Comparison of ENCODE assay signal across 16 cellular contexts in the genomic region with DNA sequence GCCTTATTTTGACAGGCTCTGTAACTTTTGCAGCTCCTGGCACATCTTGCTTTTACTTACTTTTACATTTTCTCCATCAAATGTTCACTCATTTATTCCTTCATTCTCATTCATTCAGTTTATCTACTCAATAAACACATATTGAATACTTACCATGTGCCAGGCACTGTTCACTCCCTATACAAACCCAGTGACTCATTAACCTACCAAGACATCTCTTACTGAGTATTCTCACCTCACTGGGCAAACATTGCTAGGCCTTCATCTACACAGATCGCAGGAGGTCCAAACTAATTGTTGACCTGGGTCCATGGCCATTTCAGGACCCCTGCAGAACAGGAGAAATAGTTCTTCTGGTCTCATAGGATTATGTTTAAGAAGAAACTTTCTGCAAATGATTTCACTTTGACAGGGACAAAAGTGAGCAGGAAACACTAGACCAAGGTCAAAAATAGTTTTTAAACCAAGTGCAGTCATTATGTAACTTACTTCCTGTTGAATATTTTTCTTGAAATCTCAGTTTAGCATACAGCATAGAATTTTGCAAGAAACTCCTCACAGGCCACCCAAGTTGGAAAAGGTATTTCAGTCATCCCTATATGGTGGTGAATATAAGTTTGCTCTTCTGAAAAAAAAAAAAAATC. TPM values are rescaled to one million over a fixed set of nuclear protein-coding genes. Genes with fewer than 3 reads are reported as not detected.
DNase-seq lines count a peak whose midpoint lies in the region; ATAC-seq and TF ChIP-seq lines count a peak whose summit lies in the region.
"Had no signal": no experiment of that assay in that cellular context is flagged by ENCODE, and none has a peak within 500 bp of the region (broad histone marks: within the 10 kb centered on the region; RNA-seq: fewer than 3 reads in every experiment).

No MANE protein-coding gene starts in this region.

- intact Hi-C loops in gastrocnemius medialis (cut with DNase I; ENCODE audit: low total_unique reads): no loop called here

- H3K9me3 Mint-ChIP-seq in stimulated activated naive CD8-positive, alpha-beta T cell treated with anti-CD3 and anti-CD28 coated beads, Interleukin-15, amount 100 ng/mL, for 72 hours: no peaks in the 10 kb centered on the region
- H3K9me3 Mint-ChIP-seq: activated naive CD4-positive, alpha-beta T cell treated with anti-CD3 and anti-CD28 coated beads for 36 hours had no signal

- ATAC-seq in stimulated activated naive CD8-positive, alpha-beta T cell treated with anti-CD3 and anti-CD28 coated beads, Interleukin-15, amount 100 ng/mL, for 72 hours: peak; percentile 60
- ATAC-seq in stimulated activated naive CD8-positive, alpha-beta T cell treated with anti-CD3 and anti-CD28 coated beads, Interleukin-15, Interleukin-2, amounts not matched to agents 100 U/mL and 50 U/mL, for 24 hours: no peak
- ATAC-seq in HG02759 (IDR thresholded peaks at IDR 0.05; ENCODE audit: unreplicated experiment) (peak; percentile 63), T-helper 17 cell (no peak), gastrocnemius medialis (no peak)
- ATAC-seq: Panc1, upper lobe of right lung had no signal

- H3K4me3 ChIP-seq in brain microvascular endothelial cell (ENCODE audit: low read depth, low read length) (no peak overlapping the region), gastrocnemius medialis (no peak overlapping the region)
- H3K4me3 ChIP-seq: cardiac muscle cell, upper lobe of right lung had no signal

- in situ Hi-C loops in brain microvascular endothelial cell (cut with HindIII; ENCODE audit: low pct_ligation_motif_present, low sequenced_read_pairs) (no loop called here), gastrocnemius medialis (cut with MboI; ENCODE audit: low sequenced_read_pairs in 4 of 4) (no loop called here)

- DNase-seq in stimulated activated naive CD8-positive, alpha-beta T cell treated with anti-CD3 and anti-CD28 coated beads, Interleukin-15, amount 100 ng/mL, for 72 hours: no peak
- no peak for DNase-seq in stimulated activated naive CD8-positive, alpha-beta T cell treated with anti-CD3 and anti-CD28 coated beads, Interleukin-15, Interleukin-2, amounts not matched to agents 100 U/mL and 50 U/mL, for 24 hours
- DNase-seq in T-helper 17 cell: no peak
- no peak for DNase-seq in T1000 (lab: John Stamatoyannopoulos, UW)
- DNase-seq in brain microvascular endothelial cell: no peak
- no peak for DNase-seq in gastrocnemius medialis
- no peak for DNase-seq in AG08396 (ENCODE audit: low spot score)
- DNase-seq: activated naive CD4-positive, alpha-beta T cell treated with anti-CD3 and anti-CD28 coated beads for 36 hours; DND-41; islet precursor cell; NCI-H1105 treated with DMSO at 0.1 percent for 48 hours; NCI-H510A; upper lobe of right lung had no signal

- H3K36me3 Mint-ChIP-seq in T-helper 17 cell (ENCODE audit: low read depth): no peaks in the 10 kb centered on the region

- H3K36me3 ChIP-seq in brain microvascular endothelial cell (replicated peaks): no peaks in the 10 kb centered on the region
- H3K36me3 ChIP-seq in gastrocnemius medialis: no peaks in the 10 kb centered on the region
- H3K36me3 ChIP-seq: cardiac muscle cell, upper lobe of right lung had no signal

- H3K27ac Mint-ChIP-seq in stimulated activated naive CD8-positive, alpha-beta T cell treated with anti-CD3 and anti-CD28 coated beads, Interleukin-15, amount 100 ng/mL, for 72 hours: no peak overlapping the region
- H3K27ac Mint-ChIP-seq in T-helper 17 cell: peak overlapping the region; percentile 44
- H3K27ac Mint-ChIP-seq: activated naive CD4-positive, alpha-beta T cell treated with anti-CD3 and anti-CD28 coated beads for 36 hours had no signal

- H3K4me1 Mint-ChIP-seq in stimulated activated naive CD8-positive, alpha-beta T cell treated with anti-CD3 and anti-CD28 coated beads, Interleukin-15, amount 100 ng/mL, for 72 hours: peaks cover 13% of the 10 kb centered on the region
- peaks cover 9% of the 10 kb centered on the region for H3K4me1 Mint-ChIP-seq in T-helper 17 cell

- H3K27me3 ChIP-seq in brain microvascular endothelial cell (replicated peaks) (no peaks in the 10 kb centered on the region), gastrocnemius medialis (no peaks in the 10 kb centered on the region)
- H3K27me3 ChIP-seq: upper lobe of right lung had no signal

- H3K4me3 Mint-ChIP-seq in stimulated activated naive CD8-positive, alpha-beta T cell treated with anti-CD3 and anti-CD28 coated beads, Interleukin-15, amount 100 ng/mL, for 72 hours: no peak overlapping the region
- no peak overlapping the region for H3K4me3 Mint-ChIP-seq in T-helper 17 cell
- H3K4me3 Mint-ChIP-seq: activated naive CD4-positive, alpha-beta T cell treated with anti-CD3 and anti-CD28 coated beads for 36 hours had no signal

- TF ChIP-seq CTCF in brain microvascular endothelial cell (IDR thresholded peaks at IDR 0.05; ENCODE audit: low read depth, low read length, missing control alignments): no peak
- TF ChIP-seq CTCF in gastrocnemius medialis (IDR thresholded peaks at IDR 0.05 in 4 of 5, conservative IDR thresholded peaks at IDR 0.05 in 1 of 5): no peak

- no peaks in the 10 kb centered on the region for H3K9me3 ChIP-seq in T-helper 17 cell (ENCODE audit: control insufficient read depth, low read length, poor library complexity, severe bottlenecking)
- H3K9me3 ChIP-seq in gastrocnemius medialis: no peaks in the 10 kb centered on the region
- H3K9me3 ChIP-seq: upper lobe of right lung had no signal

- H3K27ac ChIP-seq in brain microvascular endothelial cell: no peak overlapping the region
- no peak overlapping the region for H3K27ac ChIP-seq in gastrocnemius medialis
- H3K27ac ChIP-seq: cardiac muscle cell, upper lobe of right lung had no signal

- no peaks in the 10 kb centered on the region for H3K4me1 ChIP-seq in gastrocnemius medialis
- H3K4me1 ChIP-seq: upper lobe of right lung had no signal

- TF ChIP-seq POLR2A in gastrocnemius medialis (IDR thresholded peaks at IDR 0.05): no peak

- H3K27me3 Mint-ChIP-seq in stimulated activated naive CD8-positive, alpha-beta T cell treated with anti-CD3 and anti-CD28 coated beads, Interleukin-15, amount 100 ng/mL, for 72 hours: peaks cover under 1% of the 10 kb centered on the region
- H3K27me3 Mint-ChIP-seq in T-helper 17 cell: no peaks in the 10 kb centered on the region

RNA-seq across cellular contexts. Expression of gene SLC26A4, which starts 17.6 kb away (rescaled TPM):
- under 1 TPM; 0.21 to 0.35 TPM for total RNA-seq in T-helper 17 cell
- 1 to 10 TPM in 1 of 4 donors, under 1 TPM in 2, not detected in 1; 0.09 to 2.5 (median 0.20) TPM for total RNA-seq in gastrocnemius medialis

Comparison
In these comparisons a context has a peak if more than half of its experiments do, and no peak if none do; other contexts are left out.
1. ATAC-seq: peak in stimulated activated naive CD8-positive, alpha-beta T cell treated with anti-CD3 and anti-CD28 coated beads, Interleukin-15, amount 100 ng/mL, for 72 hours (single experiment) and HG02759 (single experiment); none in stimulated activated naive CD8-positive, alpha-beta T cell treated with anti-CD3 and anti-CD28 coated beads, Interleukin-15, Interleukin-2, amounts not matched to agents 100 U/mL and 50 U/mL, for 24 hours (single experiment), T-helper 17 cell (single experiment) and gastrocnemius medialis (0 of 2).